ENCODE assay signal across 11 cellular contexts in genomic region chr1:2641381-2642130, GRCh38. TPM values are rescaled to one million over a fixed set of nuclear protein-coding genes. Genes with fewer than 3 reads are reported as not detected.
DNase-seq lines count a peak whose midpoint lies in the region; ATAC-seq, FAIRE-seq and TF ChIP-seq lines count a peak whose summit lies in the region.
"Had no signal": no experiment of that assay in that cellular context is flagged by ENCODE, and none has a peak within 500 bp of the region (broad histone marks: within the 10 kb centered on the region; RNA-seq: fewer than 3 reads in every experiment).

No MANE protein-coding gene starts in this region.

- H3K4me3 ChIP-seq in heart left ventricle: peak overlapping the region in 10 of 12 donors; percentile 68 to 99 (median 87)
- H3K4me3 ChIP-seq in astrocyte (ENCODE audit: insufficient read depth, low read depth, low read length): no peak overlapping the region
- peak overlapping the region in 1 of 2 experiments; percentile 87 for H3K4me3 ChIP-seq in mesenchymal stem cell (ENCODE audit: insufficient read depth in 1 of 2, low read depth in 1 of 2, low read length in 2 of 2)
- H3K4me3 ChIP-seq in upper lobe of right lung: peak overlapping the region; percentile 99

- peak overlapping the region in 1 of 2 experiments; percentile 94 for H3K18ac ChIP-seq in mesenchymal stem cell (ENCODE audit: low read depth in 1 of 2, low read length in 2 of 2)

- H3K27ac ChIP-seq in heart left ventricle: peak overlapping the region in 3 of 12 donors; percentile 84 to 94 (median 88)
- no peak overlapping the region for H3K27ac ChIP-seq in astrocyte (ENCODE audit: low read depth, low read length)
- H3K27ac ChIP-seq in mesenchymal stem cell (ENCODE audit: low read length, poor library complexity, severe bottlenecking): no peak overlapping the region
- peak overlapping the region; percentile 89 for H3K27ac ChIP-seq in upper lobe of right lung

- peaks cover 11% of the 10 kb centered on the region for H3K27me3 Mint-ChIP-seq in astrocyte (ENCODE audit: low read depth, unreplicated experiment)

- H3K36me3 Mint-ChIP-seq in astrocyte (ENCODE audit: low read depth, unreplicated experiment): no peaks in the 10 kb centered on the region

- H3K9me3 ChIP-seq in heart left ventricle: peaks cover 0 to 15% (median 7%) of the 10 kb centered on the region in 12 donors
- H3K9me3 ChIP-seq in astrocyte (ENCODE audit: insufficient read depth, low read depth, low read length): peaks cover 6% of the 10 kb centered on the region
- peaks cover 10% of the 10 kb centered on the region for H3K9me3 ChIP-seq in mesenchymal stem cell (ENCODE audit: control insufficient read depth, low read length)
- peaks cover 5% of the 10 kb centered on the region for H3K9me3 ChIP-seq in upper lobe of right lung

- no peak overlapping the region for H3K23ac ChIP-seq in mesenchymal stem cell (ENCODE audit: low read length in 2 of 2)

- H3K9ac ChIP-seq in astrocyte (ENCODE audit: low read length) (peak overlapping the region; percentile 90), mesenchymal stem cell (ENCODE audit: low read length) (peak overlapping the region; percentile 91)

- ATAC-seq in heart left ventricle (no peak), Right ventricle myocardium superior (ENCODE audit: poor library complexity) (no peak), upper lobe of right lung (no peak), GM21526 (IDR thresholded peaks at IDR 0.05; ENCODE audit: low FRiP score, unreplicated experiment) (no peak)

- no peak for TF ChIP-seq POLR2A in heart left ventricle (IDR thresholded peaks at IDR 0.05)

- no peak overlapping the region for H2AK5ac ChIP-seq in mesenchymal stem cell (ENCODE audit: low read length, severe bottlenecking)

- peaks cover 0 to 31% (median 14%) of the 10 kb centered on the region in 12 donors for H3K4me1 ChIP-seq in heart left ventricle
- H3K4me1 ChIP-seq in astrocyte (ENCODE audit: insufficient read depth, low read length): peaks cover 7% of the 10 kb centered on the region
- peaks cover 19% of the 10 kb centered on the region for H3K4me1 ChIP-seq in mesenchymal stem cell (ENCODE audit: control insufficient read depth, insufficient read depth, low read depth, low read length)
- peaks cover 11% of the 10 kb centered on the region for H3K4me1 ChIP-seq in upper lobe of right lung

- H4K91ac ChIP-seq in mesenchymal stem cell (ENCODE audit: low read length): no peak overlapping the region

- H2AFZ ChIP-seq in astrocyte (ENCODE audit: low read depth, low read length) (no peak overlapping the region), mesenchymal stem cell (ENCODE audit: low read depth, low read length) (no peak overlapping the region)

- no peaks in the 10 kb centered on the region for H3K79me2 ChIP-seq in astrocyte (ENCODE audit: insufficient read depth, low read length)

- intact Hi-C loops in heart left ventricle (cut with DNase I): loop anchor here in 8 of 10 donors (2.0 to 10.0 kb wide), 7 partner anchors 54 to 229 kb away; partner anchors contain the start of genes PEX10 (in 5 of the 8) and PRXL2B (in 5 of the 8)
- intact Hi-C loops in Right ventricle myocardium superior (cut with DNase I): no loop called here
- intact Hi-C loops in upper lobe of right lung (cut with DNase I): loop anchor here (10.0 kb wide), 1 partner anchor 227 kb away; the partner anchor contains the start of gene PEX10

- peak overlapping the region; percentile 99 for H3K4me2 ChIP-seq in astrocyte (ENCODE audit: low read length)
- H3K4me2 ChIP-seq in mesenchymal stem cell (ENCODE audit: low read length, poor library complexity, severe bottlenecking): peak overlapping the region; percentile 97

- TF ChIP-seq CTCF in heart left ventricle (IDR thresholded peaks at IDR 0.05): no peak
- TF ChIP-seq CTCF in astrocyte (IDR thresholded peaks at IDR 0.05; ENCODE audit: insufficient read depth, low read depth, low read length): no peak
- no peak for TF ChIP-seq CTCF in upper lobe of right lung (IDR thresholded peaks at IDR 0.05)

- no peak overlapping the region for H3K14ac ChIP-seq in mesenchymal stem cell (ENCODE audit: low read length in 2 of 2)

- no peaks in the 10 kb centered on the region for H3K27me3 ChIP-seq in heart left ventricle
- no peaks in the 10 kb centered on the region for H3K27me3 ChIP-seq in astrocyte (ENCODE audit: insufficient read depth, low read length)
- H3K27me3 ChIP-seq in mesenchymal stem cell (ENCODE audit: control insufficient read depth in 1 of 2, insufficient read depth in 1 of 2, low read length in 2 of 2): peaks cover 21 to 24% of the 10 kb centered on the region in 2 experiments
- no peaks in the 10 kb centered on the region for H3K27me3 ChIP-seq in upper lobe of right lung

- H2BK5ac ChIP-seq in mesenchymal stem cell (ENCODE audit: low read depth, low read length, poor library complexity, severe bottlenecking): no peak overlapping the region

- peak overlapping the region; percentile 89 for H3K4me3 Mint-ChIP-seq in astrocyte (ENCODE audit: unreplicated experiment)

- peaks cover 6% of the 10 kb centered on the region for H3K9me3 Mint-ChIP-seq in astrocyte (ENCODE audit: unreplicated experiment)

- H2BK120ac ChIP-seq in mesenchymal stem cell (ENCODE audit: low read depth, low read length): no peak overlapping the region

- H3K4me1 Mint-ChIP-seq in astrocyte (ENCODE audit: low read depth, unreplicated experiment): peaks cover 2% of the 10 kb centered on the region

- peak in 1 of 5 donors; percentile 59 for DNase-seq in heart left ventricle
- no peak for DNase-seq in Right ventricle myocardium superior
- no peak for DNase-seq in astrocyte (ENCODE audit: low read depth)
- DNase-seq in mesenchymal stem cell: no peak
- peak; percentile 64 for DNase-seq in upper lobe of right lung
- no peak for DNase-seq in Kasumi-1 (lab: John Stamatoyannopoulos, UW)
- DNase-seq in hypothalamus (lab: John Stamatoyannopoulos, UW): no peak

- H4K20me1 ChIP-seq in astrocyte (ENCODE audit: insufficient read depth, low read length): no peaks in the 10 kb centered on the region

- H3K4ac ChIP-seq in mesenchymal stem cell (ENCODE audit: low read depth in 1 of 2, low read length in 2 of 2): no peak overlapping the region

- 93 to 96% (median 94%) methylated on average over 7 to 34 of the region's 34 CpGs for WGBS in heart left ventricle, 4 donors
- WGBS in mesenchymal stem cell: 92% methylated on average over 34 of the region's 34 CpGs

- H3K27ac Mint-ChIP-seq in astrocyte (ENCODE audit: unreplicated experiment): no peak overlapping the region

- peaks cover 16% of the 10 kb centered on the region for H3K79me1 ChIP-seq in mesenchymal stem cell (replicated peaks; ENCODE audit: low read length, poor library complexity, severe bottlenecking)

- H2BK15ac ChIP-seq in mesenchymal stem cell (ENCODE audit: low read depth, poor library complexity, severe bottlenecking): no peak overlapping the region

- FAIRE-seq in astrocyte (lab: Jason Lieb, UNC): no peak
- FAIRE-seq: colon, RCC 7860 had no signal

- peak overlapping the region; percentile 28 for H4K8ac ChIP-seq in mesenchymal stem cell (ENCODE audit: low read length)

- H3K36me3 ChIP-seq in heart left ventricle: no peaks in the 10 kb centered on the region
- no peaks in the 10 kb centered on the region for H3K36me3 ChIP-seq in astrocyte (ENCODE audit: insufficient read depth, low read length)
- H3K36me3 ChIP-seq in mesenchymal stem cell (ENCODE audit: control insufficient read depth in 1 of 2, insufficient read depth in 2 of 2, low read depth in 1 of 2, low read length in 2 of 2): no peaks in the 10 kb centered on the region
- no peaks in the 10 kb centered on the region for H3K36me3 ChIP-seq in upper lobe of right lung

- no peak overlapping the region for H2BK12ac ChIP-seq in mesenchymal stem cell (ENCODE audit: low read length in 2 of 2)

RNA-seq across cellular contexts. Expression of gene MMEL1, which starts 8.7 kb away (rescaled TPM):
- total RNA-seq in heart left ventricle (1 to 10 TPM in 2 of 9 donors, under 1 TPM in 2, not detected in 5; 0.47 to 2.6 (median 1.6) TPM), Right ventricle myocardium superior (0.48 TPM), astrocyte (not detected in 2 replicates), upper lobe of right lung (3.2 TPM)
- polyA plus RNA-seq in heart left ventricle: 1 to 10 TPM in 1 of 2 donors, under 1 TPM in 1; 0.30 to 1.1 TPM
- not detected for polyA plus RNA-seq in mesenchymal stem cell (2013, experiment 1 of 2)
- not detected for polyA plus RNA-seq in mesenchymal stem cell (2013, experiment 2 of 2)
- total RNA-seq: Daoy had no signal

RNA-seq across cellular contexts. Expression of gene PRXL2B, which starts 55.0 kb away (rescaled TPM):
- total RNA-seq in heart left ventricle: 10 to 100 TPM in 2 of 9 donors, 1 to 10 TPM in 7; 5.1 to 13.9 (median 7.2) TPM
- polyA plus RNA-seq in heart left ventricle: 1 to 10 TPM; 8.6 to 9.2 TPM
- total RNA-seq in Right ventricle myocardium superior: 9.8 TPM
- 19.2 and 20.6 TPM in 2 replicates for total RNA-seq in astrocyte
- 17.2 TPM for polyA plus RNA-seq in mesenchymal stem cell (2013, experiment 1 of 2)
- polyA plus RNA-seq in mesenchymal stem cell (2013, experiment 2 of 2): 17.2 TPM
- 25.9 TPM for total RNA-seq in upper lobe of right lung
